Comparison of ENCODE assay signal across 13 cellular contexts in the genomic region with DNA sequence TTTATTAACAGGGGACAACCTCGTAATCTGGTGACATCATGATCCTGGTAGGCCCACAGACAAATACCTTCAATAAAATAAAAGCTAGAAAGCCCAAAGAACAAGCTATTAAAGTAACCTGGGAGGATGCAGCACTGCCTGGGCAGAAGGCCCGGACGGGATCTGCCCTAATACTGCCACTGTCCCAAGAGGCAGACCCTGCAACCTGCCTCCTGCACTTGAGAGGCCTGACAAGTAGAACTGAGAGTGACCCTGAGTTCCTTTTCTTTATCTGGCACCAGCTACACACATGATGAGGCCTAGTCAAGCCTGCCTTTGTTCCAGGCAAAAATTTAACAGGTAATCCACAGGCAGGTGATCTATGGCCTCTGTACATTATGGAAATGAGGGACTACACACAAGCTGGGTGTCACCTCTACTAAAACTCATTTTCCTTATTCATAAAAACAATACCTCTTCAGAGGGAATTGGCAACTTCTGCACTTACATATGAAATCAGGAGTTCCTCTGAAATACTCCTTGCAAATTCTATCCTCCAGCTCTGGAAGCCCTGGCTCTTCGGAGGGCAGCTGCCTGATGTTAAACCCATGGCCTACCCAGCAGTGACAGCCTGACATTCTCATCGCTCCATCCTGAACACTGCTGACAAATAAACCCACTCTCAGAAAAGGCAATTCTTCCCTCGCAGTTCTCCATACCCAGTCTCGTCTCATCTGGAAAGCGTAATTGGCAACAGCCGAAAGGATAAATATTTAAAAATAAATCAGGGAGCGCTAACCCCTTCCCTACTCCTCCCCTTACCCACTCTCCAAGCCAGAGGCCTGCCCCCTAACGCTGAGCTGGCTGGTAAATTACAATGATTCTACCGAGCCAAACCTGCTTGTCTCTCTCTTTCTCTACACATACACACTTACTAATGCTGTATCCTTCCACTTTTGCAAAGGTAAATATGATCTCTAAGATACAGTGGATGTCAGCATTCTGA. TPM values are rescaled to one million over a fixed set of nuclear protein-coding genes. Genes with fewer than 3 reads are reported as not detected.
DNase-seq lines count a peak whose midpoint lies in the region; ATAC-seq and TF ChIP-seq lines count a peak whose summit lies in the region.
"Had no signal": no experiment of that assay in that cellular context is flagged by ENCODE, and none has a peak within 500 bp of the region (broad histone marks: within the 10 kb centered on the region; RNA-seq: fewer than 3 reads in every experiment).

No MANE protein-coding gene starts in this region.

- WGBS in right cardiac atrium: 70% methylated on average over 12 of the region's 12 CpGs

- H3K4me1 Mint-ChIP-seq in activated T-helper 2 cell treated with anti-CD3 and anti-CD28 coated beads, Interferon-gamma antibody, Interleukin-2, Interleukin-4, amounts not matched to agents 10 μg/mL and 5 μg/mL and 100 μg/mL, durations not matched to agents 14 hours and 24 hours and 36 hours (ENCODE audit: low read depth): peaks cover 2% of the 10 kb centered on the region
- peaks cover 13 to 30% of the 10 kb centered on the region in 2 donors for H3K4me1 Mint-ChIP-seq in stimulated activated naive B cell treated with anti-CD40 and anti-IgM and Interleukin-4, amounts not matched to agents 10 μg/mL and 1 μg/mL and 100 μg/mL, for 72 hours

- H3K36me3 ChIP-seq in HEK293 (ENCODE audit: control insufficient read depth in 2 of 2, insufficient read depth in 1 of 2, low read length in 2 of 2) (no peaks in the 10 kb centered on the region), SJSA1 (no peaks in the 10 kb centered on the region)

- no peak overlapping the region for H3K4me3 ChIP-seq in HEK293 (ENCODE audit: low read depth, low read length)
- no peak overlapping the region for H3K4me3 ChIP-seq in SJSA1
- H3K4me3 ChIP-seq in right cardiac atrium (ENCODE audit: low read length): no peak overlapping the region
- H3K4me3 ChIP-seq in retinal pigment epithelial cell (ENCODE audit: low read length): no peak overlapping the region
- H3K4me3 ChIP-seq: SK-N-MC had no signal

- ATAC-seq in right cardiac atrium (no peak), GM21526 (IDR thresholded peaks at IDR 0.05; ENCODE audit: low FRiP score, unreplicated experiment) (no peak)
- no peak for ATAC-seq in stimulated activated naive B cell treated with anti-CD40 and anti-IgM and Interleukin-4, amounts not matched to agents 10 μg/mL and 1 μg/mL and 100 μg/mL, for 72 hours (replicated peaks)

- CTCF ChIA-PET in HEK293 (lab: Yijun Ruan, JAX): interaction anchor here (0.6 to 1.7 kb wide), 8 partner anchors 19 to 983 kb away, joined by 3 to 10 read pairs (median 4); no protein-coding TSS in a partner anchor

- no peaks in the 10 kb centered on the region for H3K9me3 ChIP-seq in HEK293 (ENCODE audit: control insufficient read depth, insufficient read depth, low read depth, low read length)
- H3K9me3 ChIP-seq in SJSA1 (replicated peaks): no peaks in the 10 kb centered on the region
- no peaks in the 10 kb centered on the region for H3K9me3 ChIP-seq in right cardiac atrium (ENCODE audit: control insufficient read depth, low read length)

- H3K27ac ChIP-seq in HEK293 (ENCODE audit: extremely low read depth, low read depth, low read length) (no peak overlapping the region; the same call in 1 of the 2 replicates), SJSA1 (peak overlapping the region; percentile 98), right cardiac atrium (ENCODE audit: low read length) (peak overlapping the region; percentile 48)
- H3K27ac ChIP-seq: SK-N-MC had no signal

- H3K4me3 Mint-ChIP-seq in activated T-helper 2 cell treated with anti-CD3 and anti-CD28 coated beads, Interferon-gamma antibody, Interleukin-2, Interleukin-4, amounts not matched to agents 10 μg/mL and 5 μg/mL and 100 μg/mL, durations not matched to agents 14 hours and 24 hours and 36 hours (ENCODE audit: low read depth): no peak overlapping the region
- H3K4me3 Mint-ChIP-seq in stimulated activated naive B cell treated with anti-CD40 and anti-IgM and Interleukin-4, amounts not matched to agents 10 μg/mL and 1 μg/mL and 100 μg/mL, for 72 hours: no peak overlapping the region
- H3K4me3 Mint-ChIP-seq: activated CD4-positive, alpha-beta memory T cell treated with anti-CD3 and anti-CD28 coated beads for 36 hours; CD4-positive, alpha-beta memory T cell had no signal

- H3K4me1 ChIP-seq in HEK293 (ENCODE audit: control insufficient read depth, insufficient read depth, low read length) (peaks cover 50% of the 10 kb centered on the region), SJSA1 (replicated peaks) (peaks cover 83% of the 10 kb centered on the region), right cardiac atrium (ENCODE audit: control insufficient read depth, insufficient read depth, low read length) (peaks cover 15% of the 10 kb centered on the region)

- intact Hi-C loops in right cardiac atrium (cut with DNase I): loop anchor here (10.0 kb wide), 3 partner anchors 56 to 216 kb away; no protein-coding TSS in a partner anchor
- intact Hi-C loops in activated T-helper 2 cell treated with anti-CD3 and anti-CD28 coated beads, Interferon-gamma antibody, Interleukin-2, Interleukin-4, amounts not matched to agents 10 μg/mL and 5 μg/mL and 100 μg/mL, durations not matched to agents 14 hours and 24 hours and 36 hours (cut with micrococcal nuclease): loop anchor here (10.0 kb wide), 2 partner anchors 216 to 386 kb away; no protein-coding TSS in a partner anchor

- no peak for TF ChIP-seq CTCF in HEK293 (tag by site-specific recombination; IDR thresholded peaks at IDR 0.05)
- peak; percentile 14 for TF ChIP-seq CTCF in retinal pigment epithelial cell (conservative IDR thresholded peaks at IDR 0.05; ENCODE audit: low read depth, low read length)

- DNase-seq in SJSA1 (ENCODE audit: low read depth in 1 of 2, low spot score in 2 of 2) (no peak), right cardiac atrium (no peak), retinal pigment epithelial cell (ENCODE audit: low read depth) (no peak), RPMI8226 (no peak)
- DNase-seq in activated T-helper 2 cell treated with anti-CD3 and anti-CD28 coated beads, Interferon-gamma antibody, Interleukin-2, Interleukin-4, amounts not matched to agents 10 μg/mL and 5 μg/mL and 100 μg/mL, durations not matched to agents 14 hours and 24 hours and 36 hours (ENCODE audit: low spot score): no peak
- no peak for DNase-seq in stimulated activated naive B cell treated with anti-CD40 and anti-IgM and Interleukin-4, amounts not matched to agents 10 μg/mL and 1 μg/mL and 100 μg/mL, for 72 hours
- DNase-seq: activated CD4-positive, alpha-beta memory T cell treated with anti-CD3 and anti-CD28 coated beads for 36 hours; amygdala; CD4-positive, alpha-beta memory T cell; NCI-H1930 had no signal

- no peaks in the 10 kb centered on the region for H3K9me3 Mint-ChIP-seq in activated T-helper 2 cell treated with anti-CD3 and anti-CD28 coated beads, Interferon-gamma antibody, Interleukin-2, Interleukin-4, amounts not matched to agents 10 μg/mL and 5 μg/mL and 100 μg/mL, durations not matched to agents 14 hours and 24 hours and 36 hours
- H3K9me3 Mint-ChIP-seq in stimulated activated naive B cell treated with anti-CD40 and anti-IgM and Interleukin-4, amounts not matched to agents 10 μg/mL and 1 μg/mL and 100 μg/mL, for 72 hours: no peaks in the 10 kb centered on the region
- H3K9me3 Mint-ChIP-seq: activated CD4-positive, alpha-beta memory T cell treated with anti-CD3 and anti-CD28 coated beads for 36 hours; CD4-positive, alpha-beta memory T cell had no signal

- H3K27me3 ChIP-seq in SJSA1 (replicated peaks) (no peaks in the 10 kb centered on the region), right cardiac atrium (ENCODE audit: control insufficient read depth, insufficient read depth) (no peaks in the 10 kb centered on the region)

- POLR2A ChIA-PET in HEK293 (lab: Yijun Ruan, JAX): interaction anchor here (0.5 to 0.6 kb wide), 2 partner anchors 11 to 28 kb away, joined by 3 to 4 read pairs; no protein-coding TSS in a partner anchor

- H3K27ac Mint-ChIP-seq in activated T-helper 2 cell treated with anti-CD3 and anti-CD28 coated beads, Interferon-gamma antibody, Interleukin-2, Interleukin-4, amounts not matched to agents 10 μg/mL and 5 μg/mL and 100 μg/mL, durations not matched to agents 14 hours and 24 hours and 36 hours: no peak overlapping the region
- no peak overlapping the region for H3K27ac Mint-ChIP-seq in stimulated activated naive B cell treated with anti-CD40 and anti-IgM and Interleukin-4, amounts not matched to agents 10 μg/mL and 1 μg/mL and 100 μg/mL, for 72 hours
- H3K27ac Mint-ChIP-seq: activated CD4-positive, alpha-beta memory T cell treated with anti-CD3 and anti-CD28 coated beads for 36 hours; CD4-positive, alpha-beta memory T cell had no signal

- peaks cover 43% of the 10 kb centered on the region for H3K27me3 Mint-ChIP-seq in activated T-helper 2 cell treated with anti-CD3 and anti-CD28 coated beads, Interferon-gamma antibody, Interleukin-2, Interleukin-4, amounts not matched to agents 10 μg/mL and 5 μg/mL and 100 μg/mL, durations not matched to agents 14 hours and 24 hours and 36 hours (ENCODE audit: low read depth)
- peaks cover 4 to 6% of the 10 kb centered on the region in 2 donors for H3K27me3 Mint-ChIP-seq in stimulated activated naive B cell treated with anti-CD40 and anti-IgM and Interleukin-4, amounts not matched to agents 10 μg/mL and 1 μg/mL and 100 μg/mL, for 72 hours

- H3K36me3 Mint-ChIP-seq in activated T-helper 2 cell treated with anti-CD3 and anti-CD28 coated beads, Interferon-gamma antibody, Interleukin-2, Interleukin-4, amounts not matched to agents 10 μg/mL and 5 μg/mL and 100 μg/mL, durations not matched to agents 14 hours and 24 hours and 36 hours (ENCODE audit: low read depth): no peaks in the 10 kb centered on the region
- no peaks in the 10 kb centered on the region for H3K36me3 Mint-ChIP-seq in stimulated activated naive B cell treated with anti-CD40 and anti-IgM and Interleukin-4, amounts not matched to agents 10 μg/mL and 1 μg/mL and 100 μg/mL, for 72 hours
- H3K36me3 Mint-ChIP-seq: activated CD4-positive, alpha-beta memory T cell treated with anti-CD3 and anti-CD28 coated beads for 36 hours; CD4-positive, alpha-beta memory T cell had no signal

TF ChIP-seq in HEK293, 187 proteins besides CTCF, POLR2A, EP300 and RAD21 (continues in another document):
- TF ChIP-seq ZBTB17 (tag by site-specific recombination; IDR thresholded peaks at IDR 0.05) (peak; percentile 44; the same call in 1 of the 2 replicates), SCRT1 (tag by site-specific recombination; IDR thresholded peaks at IDR 0.05; ENCODE audit: borderline replicate concordance) (no peak), ZNF335 (tag by site-specific recombination; conservative IDR thresholded peaks at IDR 0.05) (0 out of 2 replicates have a peak, but pooled peaks have one; percentile 26)

RNA-seq across cellular contexts. Expression of gene ZFHX3, which starts 2.5 kb away (rescaled TPM):
- total RNA-seq in SJSA1 (2014; rRNA removed; shearing (Covaris generic)): 2.1 and 2.3 TPM in 2 replicates
- total RNA-seq in right cardiac atrium: 10 to 100 TPM in 2 of 4 donors, 1 to 10 TPM in 2; 9.1 to 18.2 (median 11.0) TPM
- 4.3 TPM for polyA plus RNA-seq in right cardiac atrium
- total RNA-seq in activated T-helper 2 cell treated with anti-CD3 and anti-CD28 coated beads, Interferon-gamma antibody, Interleukin-2, Interleukin-4, amounts not matched to agents 10 μg/mL and 5 μg/mL and 100 μg/mL, durations not matched to agents 14 hours and 24 hours and 36 hours: 0.62 and 1.2 TPM in 2 replicates
